19 cellular contexts compared by ENCODE assay signal in the genomic region with DNA sequence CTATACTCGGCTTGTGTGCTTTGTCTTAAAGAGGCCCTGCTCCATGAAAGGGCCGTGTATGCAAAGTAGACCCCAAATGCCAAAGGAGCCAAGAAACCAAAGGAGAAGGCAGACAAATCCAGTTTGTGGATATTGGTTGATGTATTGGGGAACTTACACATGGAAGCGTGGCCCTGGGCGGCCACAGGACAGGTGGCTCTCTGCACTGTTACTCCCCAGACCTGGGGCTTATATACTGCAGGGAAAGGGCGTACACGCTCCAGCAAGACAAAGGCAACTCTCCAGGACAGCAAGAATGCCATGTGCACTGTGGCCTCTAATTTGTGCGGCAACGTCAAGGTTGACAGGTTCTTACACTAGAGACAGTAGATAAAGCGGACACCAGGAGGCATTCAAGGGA. TPM values are rescaled to one million over a fixed set of nuclear protein-coding genes. Genes with fewer than 3 reads are reported as not detected.
"Had no signal": no experiment of that assay in that cellular context is flagged by ENCODE, and none has a peak within 500 bp of the region (broad histone marks: within the 10 kb centered on the region; RNA-seq: fewer than 3 reads in every experiment).

No MANE protein-coding gene starts in this region.

- H3K4me3 ChIP-seq: body of pancreas, cardiac muscle cell, sigmoid colon, smooth muscle cell, uterus had no signal

- H3K36me3 ChIP-seq: cardiac muscle cell, sigmoid colon, uterus had no signal

- H3K27ac ChIP-seq: body of pancreas, cardiac muscle cell, sigmoid colon, uterus had no signal

- ATAC-seq: activated CD4-positive, CD25-positive, alpha-beta regulatory T cell treated with anti-CD3 and anti-CD28 coated beads, Interleukin-2, amount 50 U/mL, for 24 hours; activated CD8-positive, alpha-beta T cell treated with anti-CD3 and anti-CD28 coated beads, Interleukin-2, amount 10 ng/mL, durations not matched to agents 7 days and 5 days; body of pancreas; natural killer cell treated with Interleukin-12 subunit alpha and Interleukin-12 subunit beta and Interleukin-15 and Interleukin-18, amount 100 ng/mL, for 72 hours; stimulated activated naive B cell treated with anti-CD40 and anti-IgM and Interleukin-4, amounts not matched to agents 10 μg/mL and 1 μg/mL and 100 μg/mL, for 72 hours had no signal

- H3K9me3 Mint-ChIP-seq: activated CD4-positive, alpha-beta T cell treated with anti-CD3 and anti-CD28 coated beads, Interleukin-2, amount 10 ng/mL, durations not matched to agents 24 days and 14 days; activated naive CD4-positive, alpha-beta T cell treated with anti-CD3 and anti-CD28 coated beads, Interleukin-2, amount 10 ng/mL, durations not matched to agents 7 days and 5 days; memory B cell; natural killer cell treated with Interleukin-12 subunit alpha and Interleukin-12 subunit beta and Interleukin-15 and Interleukin-18, amount 100 ng/mL, for 72 hours; stimulated activated naive B cell treated with anti-CD40 and anti-IgM and Interleukin-4, amounts not matched to agents 10 μg/mL and 1 μg/mL and 100 μg/mL, for 72 hours had no signal

- H3K4me1 ChIP-seq: uterus had no signal

- DNase-seq: activated CD4-positive, alpha-beta T cell treated with anti-CD3 and anti-CD28 coated beads, Interleukin-2, amount 10 ng/mL, durations not matched to agents 24 days and 14 days; activated CD8-positive, alpha-beta T cell treated with anti-CD3 and anti-CD28 coated beads, Interleukin-2, amount 10 ng/mL, durations not matched to agents 7 days and 5 days; activated naive CD4-positive, alpha-beta T cell treated with anti-CD3 and anti-CD28 coated beads, Interleukin-2, amount 10 ng/mL, durations not matched to agents 7 days and 5 days; anterior cingulate cortex; body of pancreas; occipital lobe; sigmoid colon; stimulated activated CD4-positive, alpha-beta T cell treated with anti-CD3 and anti-CD28 coated beads, Interleukin-15, amount 100 ng/mL, for 24 hours; stimulated activated naive B cell treated with anti-CD40 and anti-IgM and Interleukin-4, amounts not matched to agents 10 μg/mL and 1 μg/mL and 100 μg/mL, for 72 hours; SW 1271; T-helper 2 cell; trophoblast cell; uterus had no signal

- H3K36me3 Mint-ChIP-seq: activated naive CD4-positive, alpha-beta T cell treated with anti-CD3 and anti-CD28 coated beads, Interleukin-2, amount 10 ng/mL, durations not matched to agents 7 days and 5 days; memory B cell; natural killer cell treated with Interleukin-12 subunit alpha and Interleukin-12 subunit beta and Interleukin-15 and Interleukin-18, amount 100 ng/mL, for 72 hours; stimulated activated naive B cell treated with anti-CD40 and anti-IgM and Interleukin-4, amounts not matched to agents 10 μg/mL and 1 μg/mL and 100 μg/mL, for 72 hours had no signal

- H3K9me3 ChIP-seq: body of pancreas, sigmoid colon, uterus had no signal

- H3K27ac Mint-ChIP-seq: activated CD4-positive, alpha-beta T cell treated with anti-CD3 and anti-CD28 coated beads, Interleukin-2, amount 10 ng/mL, durations not matched to agents 24 days and 14 days; activated CD8-positive, alpha-beta T cell treated with anti-CD3 and anti-CD28 coated beads, Interleukin-2, amount 10 ng/mL, durations not matched to agents 7 days and 5 days; activated naive CD4-positive, alpha-beta T cell treated with anti-CD3 and anti-CD28 coated beads, Interleukin-2, amount 10 ng/mL, durations not matched to agents 7 days and 5 days; natural killer cell treated with Interleukin-12 subunit alpha and Interleukin-12 subunit beta and Interleukin-15 and Interleukin-18, amount 100 ng/mL, for 72 hours had no signal

- H3K4me3 Mint-ChIP-seq: activated CD4-positive, alpha-beta T cell treated with anti-CD3 and anti-CD28 coated beads, Interleukin-2, amount 10 ng/mL, durations not matched to agents 24 days and 14 days; activated CD8-positive, alpha-beta T cell treated with anti-CD3 and anti-CD28 coated beads, Interleukin-2, amount 10 ng/mL, durations not matched to agents 7 days and 5 days; activated naive CD4-positive, alpha-beta T cell treated with anti-CD3 and anti-CD28 coated beads, Interleukin-2, amount 10 ng/mL, durations not matched to agents 7 days and 5 days; memory B cell; natural killer cell treated with Interleukin-12 subunit alpha and Interleukin-12 subunit beta and Interleukin-15 and Interleukin-18, amount 100 ng/mL, for 72 hours; stimulated activated naive B cell treated with anti-CD40 and anti-IgM and Interleukin-4, amounts not matched to agents 10 μg/mL and 1 μg/mL and 100 μg/mL, for 72 hours had no signal

- H3K27me3 ChIP-seq: body of pancreas, cardiac muscle cell, uterus had no signal

RNA-seq across cellular contexts. Expression of gene RSPH1, which starts 24.8 kb away (rescaled TPM):
- total RNA-seq: activated CD4-positive, alpha-beta T cell treated with anti-CD3 and anti-CD28 coated beads, Interleukin-2, amount 10 ng/mL, durations not matched to agents 24 days and 14 days; activated CD8-positive, alpha-beta T cell treated with anti-CD3 and anti-CD28 coated beads, Interleukin-2, amount 10 ng/mL, durations not matched to agents 7 days and 5 days; fibroblast of villous mesenchyme; smooth muscle cell had no signal
